Comparison of ENCODE assay signal across 8 cellular contexts in the genomic region with DNA sequence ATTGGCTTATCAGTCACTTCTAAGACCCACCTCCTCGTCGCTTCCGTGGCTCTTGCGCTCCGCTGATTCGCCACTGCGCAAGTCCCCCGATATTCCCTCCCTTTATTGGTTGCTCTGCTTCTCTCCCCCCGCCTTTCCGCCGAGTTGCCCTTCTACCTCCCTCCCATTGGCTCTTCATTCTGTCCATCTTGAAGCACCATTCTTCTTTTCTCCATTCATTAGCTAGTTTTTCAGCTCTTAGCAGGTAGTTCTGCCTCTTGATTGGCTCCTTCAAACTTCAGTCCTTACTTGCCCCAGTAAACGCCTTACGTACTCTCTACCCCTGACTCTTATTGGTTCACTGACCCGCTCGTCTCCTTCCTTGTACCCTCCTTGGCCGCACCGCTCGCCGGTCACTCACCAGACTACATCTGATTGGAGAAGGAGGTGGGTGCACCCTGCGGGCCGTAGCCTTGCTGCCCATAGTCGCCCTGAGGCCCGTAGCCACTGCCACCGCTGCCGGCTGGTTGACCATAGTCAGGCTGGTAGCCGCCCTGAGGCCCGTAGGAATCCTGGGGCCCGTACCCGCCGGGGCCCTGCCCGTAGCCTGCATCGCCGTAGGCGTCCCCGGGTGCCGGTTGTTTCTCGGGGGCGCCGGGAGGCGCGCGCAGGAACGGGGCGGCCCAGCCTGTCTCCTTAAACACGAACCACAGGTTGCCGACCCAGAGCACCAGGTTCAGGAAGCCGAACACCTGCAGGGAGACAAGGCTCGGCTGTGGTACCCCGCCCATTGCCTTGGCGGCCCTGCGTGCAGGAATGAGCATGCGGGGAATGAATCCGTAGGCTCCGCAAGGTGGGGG. TPM values are rescaled to one million over a fixed set of nuclear protein-coding genes. Genes with fewer than 3 reads are reported as not detected.
DNase-seq lines count a peak whose midpoint lies in the region; FAIRE-seq and TF ChIP-seq lines count a peak whose summit lies in the region.

No MANE protein-coding gene starts in this region.

- H3K4me3 ChIP-seq in mesodermal cell (ENCODE audit: extremely low read depth, insufficient read depth, low read length, poor library complexity, severe bottlenecking), result peak overlapping the region; percentile 62

- no peak for TF ChIP-seq CTCF in GM20000 (IDR thresholded peaks at IDR 0.05; ENCODE audit: extremely low read depth, missing control alignments)

- H3K9me3 ChIP-seq in mesodermal cell (ENCODE audit: control insufficient read depth, low read length), result no peaks in the 10 kb centered on the region

- peak overlapping the region; percentile 73 for H3K27ac ChIP-seq in mesodermal cell (ENCODE audit: low read depth, low read length, severe bottlenecking)

- FAIRE-seq in endometrium (lab: Jason Lieb, UNC), result peak; percentile 99

- DNase-seq in COLO668 (lab: John Stamatoyannopoulos, UW; ENCODE audit: unreplicated experiment), result peak; percentile 91
- peak; percentile 90 for DNase-seq in GM20000 (ENCODE audit: low spot score)
- DNase-seq in HS-5 (ENCODE audit: low read depth), result peak; percentile 95
- DNase-seq in NOMO-1 treated with dmso at 0.1 percent for 144 hours (lab: John Stamatoyannopoulos, UW; ENCODE audit: unreplicated experiment), result peak; percentile 97
- peak; percentile 59 for DNase-seq in activated CD8-positive, alpha-beta memory T cell treated with anti-CD3 and anti-CD28 coated beads, Interleukin-2, amount 50 U/mL, for 24 hours (ENCODE audit: extremely low read depth)
- DNase-seq in stimulated activated CD8-positive, alpha-beta memory T cell treated with anti-CD3 and anti-CD28 coated beads, Interleukin-2, amount 100 ng/mL, for 1 hour (ENCODE audit: low read depth in 2 of 2), result peak; percentile 47 to 63

- no peaks in the 10 kb centered on the region for H3K4me1 ChIP-seq in mesodermal cell (ENCODE audit: control insufficient read depth, insufficient read depth, low read length, poor library complexity, severe bottlenecking)

- 0% methylated on average over 13 to 19 of the region's 54 CpGs for WGBS in mesodermal cell (ENCODE audit: insufficient coverage in 2 of 2), 2 experiments

- H3K36me3 ChIP-seq in mesodermal cell (ENCODE audit: control insufficient read depth, insufficient read depth, low read length), result no peaks in the 10 kb centered on the region

RNA-seq across cellular contexts. Expression of a gene that starts 5.1 kb away (rescaled TPM):
- polyA plus RNA-seq in mesodermal cell (2013, experiment 1 of 2), result 10.9 TPM
- 9.8 TPM for polyA plus RNA-seq in mesodermal cell (2013, experiment 2 of 2)

RNA-seq across cellular contexts. Expression of a gene that starts 8.7 kb away (rescaled TPM):
- 1.4 TPM for polyA plus RNA-seq in mesodermal cell (2013, experiment 1 of 2)
- polyA plus RNA-seq in mesodermal cell (2013, experiment 2 of 2), result 1.1 TPM

RNA-seq across cellular contexts. Expression of a gene that starts 19.6 kb away (rescaled TPM):
- polyA plus RNA-seq in mesodermal cell (2013, experiment 1 of 2), result 12.6 TPM
- 10.8 TPM for polyA plus RNA-seq in mesodermal cell (2013, experiment 2 of 2)

RNA-seq across cellular contexts. Expression of a gene that starts 28.7 kb away (rescaled TPM):
- polyA plus RNA-seq in mesodermal cell (2013, experiment 1 of 2), result 0.92 TPM
- polyA plus RNA-seq in mesodermal cell (2013, experiment 2 of 2), result 0.51 TPM

RNA-seq across cellular contexts. Expression of a gene that starts 41.9 kb away (rescaled TPM):
- polyA plus RNA-seq in mesodermal cell (2013, experiment 1 of 2), result 0.48 TPM
- 0.46 TPM for polyA plus RNA-seq in mesodermal cell (2013, experiment 2 of 2)

Comparison
In these comparisons a context has a peak if more than half of its experiments do, and no peak if none do; other contexts are left out.
1. Peak in every context shown above with its lines: DNase-seq, H3K4me3 ChIP-seq and H3K27ac ChIP-seq.